Comparison of ENCODE assay signal across 14 cellular contexts in the genomic region with DNA sequence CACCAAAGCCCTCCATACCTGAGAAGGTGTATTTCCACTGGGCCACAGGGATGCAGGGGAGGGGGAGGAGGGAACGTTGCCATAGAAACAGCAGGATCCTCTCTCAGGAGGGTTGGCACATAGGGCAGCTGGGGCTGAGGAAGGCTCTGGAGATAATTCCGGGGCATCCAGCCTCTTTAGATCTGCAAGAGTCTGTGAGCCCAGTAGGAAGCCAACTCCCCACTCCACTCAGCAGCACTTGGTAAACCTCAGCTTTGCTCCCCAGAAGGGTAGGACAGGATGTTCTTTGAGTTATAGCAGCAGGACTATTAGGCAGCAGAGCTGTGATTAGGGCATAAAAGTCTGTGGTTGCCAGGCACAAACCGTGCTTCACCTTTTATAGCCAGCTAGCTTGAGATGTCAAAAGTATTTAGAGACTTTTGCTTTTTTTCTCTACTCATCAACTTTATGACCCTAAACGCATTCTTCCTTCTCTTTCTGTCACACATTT. TPM values are rescaled to one million over a fixed set of nuclear protein-coding genes. Genes with fewer than 3 reads are reported as not detected.
DNase-seq lines count a peak whose midpoint lies in the region; ATAC-seq, FAIRE-seq and TF ChIP-seq lines count a peak whose summit lies in the region.
"Had no signal": no experiment of that assay in that cellular context is flagged by ENCODE, and none has a peak within 500 bp of the region (broad histone marks: within the 10 kb centered on the region; RNA-seq: fewer than 3 reads in every experiment).

No MANE protein-coding gene starts in this region.

- H3K36me3 Mint-ChIP-seq in T-cell = no peaks in the 10 kb centered on the region
- H3K36me3 Mint-ChIP-seq in MCF 10A (ENCODE audit: insufficient read depth, unreplicated experiment) = no peaks in the 10 kb centered on the region
- H3K36me3 Mint-ChIP-seq in Calu3 (ENCODE audit: insufficient read depth, unreplicated experiment) = no peaks in the 10 kb centered on the region
- H3K36me3 Mint-ChIP-seq: activated naive CD4-positive, alpha-beta T cell treated with anti-CD3 and anti-CD28 coated beads, Interleukin-2, amount 50 U/mL, for 72 hours had no signal

- H3K27ac Mint-ChIP-seq in T-cell (peak overlapping the region; percentile 79 to 86), MCF 10A (ENCODE audit: low read depth, unreplicated experiment) (no peak overlapping the region), Calu3 (ENCODE audit: unreplicated experiment) (no peak overlapping the region)
- H3K27ac Mint-ChIP-seq: activated naive CD4-positive, alpha-beta T cell treated with anti-CD3 and anti-CD28 coated beads, Interleukin-2, amount 50 U/mL, for 72 hours; CD14-positive monocyte; T-helper 2 cell treated with Interferon-gamma antibody and Interleukin-4, amounts not matched to agents 5 μg/mL and 100 μg/mL, for 36 hours had no signal

- H3K9me3 Mint-ChIP-seq in T-cell (no peaks in the 10 kb centered on the region), MCF 10A (ENCODE audit: unreplicated experiment) (no peaks in the 10 kb centered on the region), Calu3 (ENCODE audit: low read depth, unreplicated experiment) (no peaks in the 10 kb centered on the region)
- H3K9me3 Mint-ChIP-seq: activated naive CD4-positive, alpha-beta T cell treated with anti-CD3 and anti-CD28 coated beads, Interleukin-2, amount 50 U/mL, for 72 hours; T-helper 2 cell treated with Interferon-gamma antibody and Interleukin-4, amounts not matched to agents 5 μg/mL and 100 μg/mL, for 36 hours had no signal

- TF ChIP-seq CTCF in hepatocyte (IDR thresholded peaks at IDR 0.05; ENCODE audit: poor library complexity) = no peak
- TF ChIP-seq CTCF in MCF 10A (IDR thresholded peaks at IDR 0.05; ENCODE audit: unreplicated experiment) = no peak
- TF ChIP-seq CTCF in Calu3 (IDR thresholded peaks at IDR 0.05; ENCODE audit: unreplicated experiment) = no peak
- no peak for TF ChIP-seq CTCF in D721Med (IDR thresholded peaks at IDR 0.05; ENCODE audit: insufficient read depth, missing control alignments)

- no peak overlapping the region for H2AFZ ChIP-seq in hepatocyte

- FAIRE-seq in D721Med (lab: Jason Lieb, UNC) = no peak

- H3K79me2 ChIP-seq in hepatocyte = no peaks in the 10 kb centered on the region

- 51% methylated on average over 4 of the region's 4 CpGs for WGBS in hepatocyte (ENCODE audit: low lambda C conversion rate, missing lambda C conversion rate)

- no peak overlapping the region for H3K4me3 ChIP-seq in hepatocyte

- no peaks in the 10 kb centered on the region for H3K27me3 ChIP-seq in hepatocyte

- POLR2A ChIA-PET in T-cell (lab: Charles Lee) (interaction anchor here in 1 of 2 donors (0.7 to 1.0 kb wide), 2 partner anchors 10 to 320 kb away, joined by 3 to 5 read pairs; no protein-coding TSS in a partner anchor), MCF 10A (lab: Yijun Ruan, JAX) (interaction anchor here (0.7 to 1.3 kb wide), 4 partner anchors 8 to 66 kb away, joined by 3 to 6 read pairs (median 4); no protein-coding TSS in a partner anchor)

- DNase-seq in EH (ENCODE audit: low read depth) (peak; percentile 34), T-cell (peak in 8 of 34 experiments; percentile 15 to 39 (median 32)), hepatocyte (ENCODE audit: low spot score) (peak; percentile 70), renal cortical epithelial cell (ENCODE audit: low read depth) (peak; percentile 98), MCF 10A (ENCODE audit: unreplicated experiment) (no peak), Calu3 (no peak), D721Med (ENCODE audit: insufficient read length, low spot score) (no peak)
- DNase-seq: activated CD4-positive, alpha-beta T cell treated with anti-CD3 and anti-CD28 coated beads, Interleukin-2, amount 50 U/mL, for 48 hours; caudate nucleus; erythroblast; RPMI8226 had no signal

- H3K9me2 ChIP-seq in hepatocyte (replicated peaks; ENCODE audit: insufficient read depth) = no peaks in the 10 kb centered on the region

- peak overlapping the region; percentile 70 for H3K27ac ChIP-seq in hepatocyte

- H3K9me3 ChIP-seq in hepatocyte (ENCODE audit: low read depth) = no peaks in the 10 kb centered on the region

- H3K4me1 Mint-ChIP-seq in T-cell (peaks cover 8 to 67% (median 28%) of the 10 kb centered on the region in 3 donors), MCF 10A (ENCODE audit: insufficient read depth, unreplicated experiment) (peaks cover 8% of the 10 kb centered on the region), Calu3 (ENCODE audit: low read depth, unreplicated experiment) (no peaks in the 10 kb centered on the region)

- H3K36me3 ChIP-seq in hepatocyte (replicated peaks; ENCODE audit: insufficient read depth, low read depth) = no peaks in the 10 kb centered on the region

- BruUV-seq in MCF 10A (replicated peaks; lab: Mats Ljungman, UMichigan) = no TSS peak
- no TSS peak for BruUV-seq in Calu3 (replicated peaks; lab: Mats Ljungman, UMichigan)

- CTCF ChIA-PET in T-cell (lab: Charles Lee) (interaction anchor here (0.6 to 1.6 kb wide), 6 partner anchors 11 to 719 kb away, joined by 3 to 6 read pairs (median 4); no protein-coding TSS in a partner anchor), MCF 10A (lab: Yijun Ruan, JAX) (interaction anchor here (0.6 to 2.8 kb wide), 3 partner anchors 14 to 68 kb away, joined by 3 to 8 read pairs (median 4); no protein-coding TSS in a partner anchor), Calu3 (lab: Charles Lee) (interaction anchor here (0.6 kb wide), 1 partner anchor 235 kb away, joined by 3 read pairs; no protein-coding TSS in a partner anchor)

- H3K4me1 ChIP-seq in hepatocyte (ENCODE audit: insufficient read depth) = peaks cover 23% of the 10 kb centered on the region

- no peaks in the 10 kb centered on the region for H4K20me1 ChIP-seq in hepatocyte (ENCODE audit: insufficient read depth, poor library complexity, severe bottlenecking)

- H3K4me2 ChIP-seq in hepatocyte = no peak overlapping the region

- intact Hi-C loops in MCF 10A (cut with micrococcal nuclease) (no loop called here), Calu3 (cut with micrococcal nuclease; ENCODE audit: unreplicated experiment) (no loop called here)

- peak; percentile 41 to 81 (median 65) for ATAC-seq in T-cell (replicated peaks in 1 of 4)
- ATAC-seq: activated naive CD4-positive, alpha-beta T cell treated with anti-CD3 and anti-CD28 coated beads, Interleukin-2, amount 50 U/mL, for 72 hours had no signal

- H3K4me3 Mint-ChIP-seq in T-cell (no peak overlapping the region), MCF 10A (ENCODE audit: unreplicated experiment) (no peak overlapping the region), Calu3 (ENCODE audit: low read depth, unreplicated experiment) (no peak overlapping the region)
- H3K4me3 Mint-ChIP-seq: T-helper 2 cell treated with Interferon-gamma antibody and Interleukin-4, amounts not matched to agents 5 μg/mL and 100 μg/mL, for 36 hours had no signal

- H3K27me3 Mint-ChIP-seq in T-cell (peaks cover 0 to 7% of the 10 kb centered on the region in 2 donors), MCF 10A (ENCODE audit: insufficient read depth, unreplicated experiment) (no peaks in the 10 kb centered on the region), Calu3 (ENCODE audit: unreplicated experiment) (peaks cover 48% of the 10 kb centered on the region)

RNA-seq across cellular contexts. Expression of a gene that starts 7.8 kb away (rescaled TPM):
- total RNA-seq in T-cell = 10 to 100 TPM; 12.4 to 58.2 (median 27.3) TPM
- total RNA-seq in hepatocyte = 41.8 and 54.2 TPM in 2 replicates
- 37.1 and 42.7 TPM in 2 replicates for polyA plus RNA-seq in hepatocyte
- 68.9 and 119 TPM in 2 replicates for total RNA-seq in renal cortical epithelial cell
- total RNA-seq in MCF 10A (2022) = 52.9 and 72.8 TPM in 2 replicates
- 39.0 and 53.6 TPM in 2 replicates for total RNA-seq in Calu3 (2022)

Comparison
In these comparisons a context has a peak if more than half of its experiments do, and no peak if none do; other contexts are left out.
1. DNase-seq: peak in EH (single experiment), hepatocyte (single experiment) and renal cortical epithelial cell (single experiment); none in MCF 10A (single experiment), Calu3 (single experiment) and D721Med (single experiment).
2. H3K27ac Mint-ChIP-seq: peak in T-cell (2 of 2); none in MCF 10A (single experiment) and Calu3 (single experiment).